8 cellular contexts compared by ENCODE assay signal in genomic region chr10:62082729-62083412, GRCh38.
A peak's percentile ranks its signal among the peaks of the same experiment; 100 is the strongest.
DNase-seq lines count a peak whose midpoint lies in the region; ATAC-seq and TF ChIP-seq lines count a peak whose summit lies in the region.

No MANE protein-coding gene starts in this region.

- TF ChIP-seq CTCF in body of pancreas (IDR thresholded peaks at IDR 0.05) (no peak), liver (IDR thresholded peaks at IDR 0.05; ENCODE audit: low read depth, low read length, missing input control) (no peak), thoracic aorta (IDR thresholded peaks at IDR 0.05) (no peak)

- H3K4me3 ChIP-seq in body of pancreas: no peak overlapping the region
- no peak overlapping the region for H3K4me3 ChIP-seq in liver (ENCODE audit: low read depth in 1 of 3, low read length in 3 of 3)
- H3K4me3 ChIP-seq in thoracic aorta: peak overlapping the region; percentile 56

- 59 to 65% methylated on average over 7 of the region's 7 CpGs for WGBS in body of pancreas, 2 donors
- 47% methylated on average over 7 of the region's 7 CpGs for WGBS in liver

- no peaks in the 10 kb centered on the region for H3K27me3 ChIP-seq in body of pancreas
- no peaks in the 10 kb centered on the region for H3K27me3 ChIP-seq in liver (ENCODE audit: control insufficient read depth in 4 of 4, insufficient read depth in 4 of 4, low read length in 3 of 4)
- no peaks in the 10 kb centered on the region for H3K27me3 ChIP-seq in thoracic aorta (replicated peaks; ENCODE audit: insufficient read depth)

- H3K4me1 ChIP-seq in body of pancreas (peaks cover 45% of the 10 kb centered on the region), liver (ENCODE audit: control insufficient read depth in 4 of 4, insufficient read depth in 4 of 4, low read length in 3 of 4) (peaks cover 0 to 8% (median 0%) of the 10 kb centered on the region in 4 donors), thoracic aorta (ENCODE audit: control insufficient read depth in 1 of 2, low read depth in 2 of 2) (peaks cover 44 to 78% of the 10 kb centered on the region in 2 donors)

- no peak for TF ChIP-seq POLR2A in body of pancreas (IDR thresholded peaks at IDR 0.05)

- peak overlapping the region; percentile 32 to 73 (median 48) for H3K27ac ChIP-seq in body of pancreas
- peak overlapping the region; percentile 32 to 60 for H3K27ac ChIP-seq in liver (ENCODE audit: low read depth in 1 of 2, low read length in 2 of 2)
- H3K27ac ChIP-seq in thoracic aorta: peak overlapping the region; percentile 77 to 85

- intact Hi-C loops in body of pancreas (cut with DNase I): no loop called here

- H3K36me3 ChIP-seq in body of pancreas (replicated peaks in 1 of 2; ENCODE audit: insufficient read depth in 1 of 2, low read depth in 2 of 2) (no peaks in the 10 kb centered on the region), liver (ENCODE audit: control insufficient read depth in 4 of 4, insufficient read depth in 3 of 4, low read depth in 1 of 4, low read length in 3 of 4) (peaks cover 5 to 8% (median 6%) of the 10 kb centered on the region in 4 donors), thoracic aorta (peaks cover 8% of the 10 kb centered on the region)

- H3K9me3 ChIP-seq in body of pancreas: no peaks in the 10 kb centered on the region
- no peaks in the 10 kb centered on the region for H3K9me3 ChIP-seq in liver (ENCODE audit: control insufficient read depth in 4 of 4, low read length in 3 of 4)
- H3K9me3 ChIP-seq in thoracic aorta: no peaks in the 10 kb centered on the region

- DNase-seq in EH (ENCODE audit: low read depth) (peak; percentile 59), NCI-H69 (lab: John Stamatoyannopoulos, UW) (peak; percentile 73), body of pancreas (no peak), thoracic aorta (ENCODE audit: low spot score) (no peak), NCI-H1105 treated with DMSO at 0.1 percent for 48 hours (lab: John Stamatoyannopoulos, UW) (no peak), SW 1271 (lab: John Stamatoyannopoulos, UW) (no peak)

- peak; percentile 47 for ATAC-seq in GM21737 (IDR thresholded peaks at IDR 0.05; ENCODE audit: unreplicated experiment)
- peak; percentile 45 for ATAC-seq in body of pancreas
- no peak for ATAC-seq in thoracic aorta (ENCODE audit: insufficient number of reproducible peaks, low FRiP score, low read depth)

- peak overlapping the region in 1 of 2 donors; percentile 5 for H3K9ac ChIP-seq in liver (ENCODE audit: low read depth in 1 of 2, low read length in 2 of 2)

- TF ChIP-seq RAD21 in liver (IDR thresholded peaks at IDR 0.05): no peak

TF ChIP-seq in liver, 16 proteins besides CTCF, POLR2A, EP300 and RAD21:
- peak; percentile 57 for TF ChIP-seq NR2F2 (IDR thresholded peaks at IDR 0.05)
- no peak for TF ChIP-seq YY1 (IDR thresholded peaks at IDR 0.05)

Comparison
In these comparisons a context has a peak if more than half of its experiments do, and no peak if none do; other contexts are left out.
1. DNase-seq: peak in EH (single experiment) and NCI-H69 (single experiment); none in body of pancreas (0 of 4), thoracic aorta (single experiment), NCI-H1105 treated with DMSO at 0.1 percent for 48 hours (single experiment) and SW 1271 (0 of 2).
2. Peak in every context shown above with its lines, with median percentiles within 50 percentile points of each other: H3K27ac ChIP-seq.